8 cellular contexts compared by ENCODE assay signal in genomic region chr9:76302947-76303550, GRCh38.
A peak's percentile ranks its signal among the peaks of the same experiment; 100 is the strongest.
DNase-seq lines count a peak whose midpoint lies in the region; ATAC-seq, FAIRE-seq and TF ChIP-seq lines count a peak whose summit lies in the region.

No MANE protein-coding gene starts in this region.

- no peak overlapping the region for H3K4me3 Mint-ChIP-seq in activated CD4-positive, alpha-beta T cell treated with anti-CD3 and anti-CD28 coated beads, Interleukin-2, amount 10 ng/mL, durations not matched to agents 24 days and 14 days

- ATAC-seq in HG02798 (IDR thresholded peaks at IDR 0.05; ENCODE audit: poor library complexity, unreplicated experiment), result peak; percentile 72
- ATAC-seq in HG03196 (IDR thresholded peaks at IDR 0.05; ENCODE audit: unreplicated experiment), result no peak

- H3K27ac Mint-ChIP-seq in activated CD4-positive, alpha-beta T cell treated with anti-CD3 and anti-CD28 coated beads, Interleukin-2, amount 10 ng/mL, durations not matched to agents 24 days and 14 days, result no peak overlapping the region

- H3K36me3 Mint-ChIP-seq in activated CD4-positive, alpha-beta T cell treated with anti-CD3 and anti-CD28 coated beads, Interleukin-2, amount 10 ng/mL, durations not matched to agents 24 days and 14 days (ENCODE audit: low read depth), result no peaks in the 10 kb centered on the region

- no peaks in the 10 kb centered on the region for H3K4me1 Mint-ChIP-seq in activated CD4-positive, alpha-beta T cell treated with anti-CD3 and anti-CD28 coated beads, Interleukin-2, amount 10 ng/mL, durations not matched to agents 24 days and 14 days

- no peaks in the 10 kb centered on the region for H3K9me3 ChIP-seq in tibial artery

- intact Hi-C loops in activated CD4-positive, alpha-beta T cell treated with anti-CD3 and anti-CD28 coated beads, Interleukin-2, amount 10 ng/mL, durations not matched to agents 24 days and 14 days (cut with micrococcal nuclease), result loop anchor here (2.0 to 5.0 kb wide), 3 partner anchors 436 to 1101 kb away; no protein-coding TSS in a partner anchor
- intact Hi-C loops in tibial artery (cut with DNase I; ENCODE audit: low total_unique reads), result no loop called here

- no peak overlapping the region for H3K4me3 ChIP-seq in tibial artery

- peak; percentile 61 to 73 for TF ChIP-seq CTCF in tibial artery (IDR thresholded peaks at IDR 0.05)

- peak; percentile 64 for DNase-seq in activated CD4-positive, alpha-beta T cell treated with anti-CD3 and anti-CD28 coated beads, Interleukin-2, amount 10 ng/mL, durations not matched to agents 24 days and 14 days
- DNase-seq in activated CD4-positive, alpha-beta T cell treated with anti-CD3 and anti-CD28 coated beads, Interleukin-2, amount 50 U/mL, for 4 hours, result no peak
- DNase-seq in NCI-H2196 treated with DMSO at 0.1 percent for 48 hours (lab: John Stamatoyannopoulos, UW; ENCODE audit: unreplicated experiment) (peak; percentile 37), astrocyte of the hippocampus (ENCODE audit: low read depth, low spot score) (peak; percentile 58), tibial artery (no peak)

- no peak overlapping the region for H3K27ac ChIP-seq in tibial artery

- H3K27me3 ChIP-seq in tibial artery, result peaks cover 0 to 4% of the 10 kb centered on the region in 2 donors

- H3K27me3 Mint-ChIP-seq in activated CD4-positive, alpha-beta T cell treated with anti-CD3 and anti-CD28 coated beads, Interleukin-2, amount 10 ng/mL, durations not matched to agents 24 days and 14 days, result peaks cover 5% of the 10 kb centered on the region

- H3K9me3 Mint-ChIP-seq in activated CD4-positive, alpha-beta T cell treated with anti-CD3 and anti-CD28 coated beads, Interleukin-2, amount 10 ng/mL, durations not matched to agents 24 days and 14 days, result no peaks in the 10 kb centered on the region

- peak; percentile 69 for FAIRE-seq in islet of Langerhans (lab: Jason Lieb, UNC)

- H3K36me3 ChIP-seq in tibial artery, result no peaks in the 10 kb centered on the region

- H3K4me1 ChIP-seq in tibial artery, result peaks cover 0 to 5% (median 2%) of the 10 kb centered on the region in 4 donors

Comparison
In these comparisons a context has a peak if more than half of its experiments do, and no peak if none do; other contexts are left out.
1. DNase-seq: peak in activated CD4-positive, alpha-beta T cell treated with anti-CD3 and anti-CD28 coated beads, Interleukin-2, amount 10 ng/mL, durations not matched to agents 24 days and 14 days (single experiment), NCI-H2196 treated with DMSO at 0.1 percent for 48 hours (single experiment) and astrocyte of the hippocampus (single experiment); none in activated CD4-positive, alpha-beta T cell treated with anti-CD3 and anti-CD28 coated beads, Interleukin-2, amount 50 U/mL, for 4 hours (0 of 2) and tibial artery (0 of 2).